8 cellular contexts compared by ENCODE assay signal in genomic region chr22:19121631-19122142, GRCh38. TPM values are rescaled to one million over a fixed set of nuclear protein-coding genes. Genes with fewer than 3 reads are reported as not detected.
DNase-seq lines count a peak whose midpoint lies in the region; ATAC-seq and TF ChIP-seq lines count a peak whose summit lies in the region.

No MANE protein-coding gene starts in this region.

- H3K27me3 Mint-ChIP-seq in CD4-positive, alpha-beta T cell: no peaks in the 10 kb centered on the region
- H3K27me3 Mint-ChIP-seq in T-cell: no peaks in the 10 kb centered on the region
- no peaks in the 10 kb centered on the region for H3K27me3 Mint-ChIP-seq in chondrocyte (ENCODE audit: low read depth)

- peaks cover 58% of the 10 kb centered on the region for H3K4me1 Mint-ChIP-seq in CD4-positive, alpha-beta T cell (ENCODE audit: low read depth)
- H3K4me1 Mint-ChIP-seq in T-cell (peaks cover 54 to 60% (median 55%) of the 10 kb centered on the region in 3 donors), chondrocyte (ENCODE audit: low read depth) (peaks cover 29% of the 10 kb centered on the region)

- CTCF ChIA-PET in CD4-positive, alpha-beta T cell (lab: Charles Lee): interaction anchor here (0.7 to 2.5 kb wide), 3 partner anchors 11 to 23 kb away, joined by 3 to 19 read pairs (median 3); partner anchors contain the start of gene ESS2
- CTCF ChIA-PET in T-cell (lab: Charles Lee): no interaction called here

- H3K9me3 ChIP-seq in CD4-positive, alpha-beta T cell (ENCODE audit: control insufficient read depth, low read length): no peaks in the 10 kb centered on the region

- no peak for TF ChIP-seq CTCF in CD4-positive, alpha-beta T cell (IDR thresholded peaks at IDR 0.05)
- TF ChIP-seq CTCF in HL-60 (IDR thresholded peaks at IDR 0.05; ENCODE audit: insufficient read depth, low read length) (no peak), chondrocyte (IDR thresholded peaks at IDR 0.05) (peak; percentile 5)

- peak in 4 of 10 experiments; percentile 5 to 23 (median 14) for DNase-seq in CD4-positive, alpha-beta T cell
- DNase-seq in HL-60 (ENCODE audit: low read depth in 1 of 2, low spot score in 1 of 2) (peak; percentile 47 to 51), T-cell (peak in 9 of 34 experiments; percentile 9 to 32 (median 21)), chondrocyte (ENCODE audit: low spot score) (no peak), left colon (peak; percentile 52 to 66), NCI-H524 treated with DMSO at 0.1 percent for 48 hours (lab: John Stamatoyannopoulos, UW) (no peak)
- DNase-seq in stimulated activated CD4-positive, alpha-beta T cell treated with anti-CD3 and anti-CD28 coated beads, Interleukin-2, amount 100 ng/mL, for 48 hours: peak; percentile 13 to 32

- H3K4me3 Mint-ChIP-seq in CD4-positive, alpha-beta T cell: peak overlapping the region; percentile 94
- H3K4me3 Mint-ChIP-seq in T-cell: peak overlapping the region; percentile 86 to 91 (median 91)
- H3K4me3 Mint-ChIP-seq in chondrocyte (ENCODE audit: unreplicated experiment): peak overlapping the region; percentile 81

- H3K27ac ChIP-seq in CD4-positive, alpha-beta T cell (ENCODE audit: low read depth, low read length): peak overlapping the region; percentile 73
- peak overlapping the region; percentile 71 for H3K27ac ChIP-seq in HL-60 (replicated peaks)

- POLR2A ChIA-PET in CD4-positive, alpha-beta T cell (lab: Charles Lee): interaction anchor here (0.6 to 5.4 kb wide), 8 partner anchors 10 to 358 kb away, joined by 3 to 79 read pairs (median 4); partner anchors contain the start of genes CDC45, ESS2, HIRA and MRPL40
- POLR2A ChIA-PET in T-cell (lab: Charles Lee): interaction anchor here in 1 of 2 donors (0.7 kb wide), 2 partner anchors 11 kb away, joined by 3 read pairs; no protein-coding TSS in a partner anchor

- H3K27ac Mint-ChIP-seq in CD4-positive, alpha-beta T cell: peak overlapping the region; percentile 87
- H3K27ac Mint-ChIP-seq in T-cell (peak overlapping the region; percentile 81 to 83), chondrocyte (ENCODE audit: unreplicated experiment) (peak overlapping the region; percentile 89)

- H3K27me3 ChIP-seq in CD4-positive, alpha-beta T cell (ENCODE audit: control insufficient read depth, insufficient read depth, low read length): no peaks in the 10 kb centered on the region
- H3K27me3 ChIP-seq in HL-60 (ENCODE audit: insufficient read depth, poor library complexity, severe bottlenecking): no peaks in the 10 kb centered on the region

- no peak for ATAC-seq in CD4-positive, alpha-beta T cell (ENCODE audit: poor library complexity)
- ATAC-seq in GM19455 (IDR thresholded peaks at IDR 0.05; ENCODE audit: unreplicated experiment) (peak; percentile 25), T-cell (replicated peaks in 1 of 4) (peak in 3 of 4 experiments; percentile 4 to 38 (median 29)), left colon (peak; percentile 45)

- H3K4me3 ChIP-seq in HL-60 (replicated peaks; ENCODE audit: insufficient read depth, low read length): peak overlapping the region; percentile 96

- intact Hi-C loops in CD4-positive, alpha-beta T cell (cut with DNase I, micrococcal nuclease): loop anchor here (1.0 to 5.0 kb wide), 6 partner anchors 12 to 996 kb away; partner anchors contain the start of genes CDC45 (in 1 of the 2), CLTCL1 (in 1 of the 2), ESS2 (in 1 of the 2) and RANBP1 (in 1 of the 2)
- intact Hi-C loops in left colon (cut with DNase I, micrococcal nuclease): no loop called here

- H3K36me3 Mint-ChIP-seq in CD4-positive, alpha-beta T cell (ENCODE audit: low read depth): peaks cover 21% of the 10 kb centered on the region
- H3K36me3 Mint-ChIP-seq in T-cell: no peaks in the 10 kb centered on the region
- H3K36me3 Mint-ChIP-seq in chondrocyte (ENCODE audit: low read depth): no peaks in the 10 kb centered on the region

- no peaks in the 10 kb centered on the region for H3K9me3 Mint-ChIP-seq in CD4-positive, alpha-beta T cell
- H3K9me3 Mint-ChIP-seq in T-cell (no peaks in the 10 kb centered on the region), chondrocyte (ENCODE audit: low read depth) (no peaks in the 10 kb centered on the region)

RNA-seq across cellular contexts. Expression of gene DGCR2, which starts 0.5 kb away (rescaled TPM):
- 10 to 100 TPM; 31.9 to 35.5 TPM for total RNA-seq in CD4-positive, alpha-beta T cell
- 10 to 100 TPM; 50.9 to 79.2 (median 71.5) TPM for total RNA-seq in T-cell
- 44.4 to 55.6 TPM (median 45.8 TPM) in 3 replicates for total RNA-seq in chondrocyte
- total RNA-seq in left colon: 100 to 1,000 TPM in 1 of 2 donors, 10 to 100 TPM in 1; 85.8 to 104 TPM

RNA-seq across cellular contexts. Expression of gene TSSK2, which starts 9.4 kb away (rescaled TPM):
- under 1 TPM in 1 of 2 experiments, not detected in 1; 0.31 TPM for total RNA-seq in CD4-positive, alpha-beta T cell
- total RNA-seq in T-cell: under 1 TPM in 1 of 5 donors, not detected in 4; 0.37 TPM
- not detected in 3 replicates for total RNA-seq in chondrocyte
- total RNA-seq in left colon: not detected

RNA-seq across cellular contexts. Expression of gene ESS2, which starts 22.8 kb away (rescaled TPM):
- 10 to 100 TPM; 56.1 to 58.0 TPM for total RNA-seq in CD4-positive, alpha-beta T cell
- total RNA-seq in T-cell: 10 to 100 TPM; 20.9 to 40.4 (median 22.9) TPM
- total RNA-seq in chondrocyte: 17.8 to 18.3 TPM (median 18.3 TPM) in 3 replicates
- total RNA-seq in left colon: 10 to 100 TPM in 1 of 2 donors, 1 to 10 TPM in 1; 9.6 to 10.8 TPM

RNA-seq across cellular contexts. Expression of gene GSC2, which starts 28.4 kb away (rescaled TPM):
- not detected for total RNA-seq in CD4-positive, alpha-beta T cell
- total RNA-seq in T-cell: not detected
- not detected in 3 replicates for total RNA-seq in chondrocyte
- total RNA-seq in left colon: not detected

RNA-seq across cellular contexts. Expression of gene SLC25A1, which starts 56.8 kb away (rescaled TPM):
- 10 to 100 TPM; 17.6 to 18.0 TPM for total RNA-seq in CD4-positive, alpha-beta T cell
- total RNA-seq in T-cell (10 to 100 TPM; 24.1 to 52.9 (median 45.7) TPM), chondrocyte (101 to 111 TPM (median 107 TPM) in 3 replicates), left colon (100 to 1,000 TPM; 137 to 194 TPM)

Comparison
In these comparisons a context has a peak if more than half of its experiments do, and no peak if none do; other contexts are left out.
1. DNase-seq: peak in HL-60 (2 of 2), left colon (2 of 2) and stimulated activated CD4-positive, alpha-beta T cell treated with anti-CD3 and anti-CD28 coated beads, Interleukin-2, amount 100 ng/mL, for 48 hours (2 of 2); none in chondrocyte (single experiment) and NCI-H524 treated with DMSO at 0.1 percent for 48 hours (single experiment).
2. intact Hi-C loops: an anchor here in CD4-positive, alpha-beta T cell (1.0 to 5.0 kb wide); none called in left colon.
3. Peak in every context shown above with its lines, with median percentiles within 50 percentile points of each other: H3K27ac Mint-ChIP-seq and H3K4me3 Mint-ChIP-seq.